In genomic region chr3:39407259-39407629, GRCh38 we compare ENCODE assay signal across 8 cellular contexts. TPM values are rescaled to one million over a fixed set of nuclear protein-coding genes. Genes with fewer than 3 reads are reported as not detected.
DNase-seq lines count a peak whose midpoint lies in the region; ATAC-seq and TF ChIP-seq lines count a peak whose summit lies in the region.

No MANE protein-coding gene starts in this region.

- DNase-seq in GM12864 (ENCODE audit: low read depth), result no peak
- DNase-seq in T-helper 17 cell, result no peak
- no peak for DNase-seq in fibroblast of pulmonary artery (ENCODE audit: low read depth)
- DNase-seq in NCI-H1417 (lab: John Stamatoyannopoulos, UW), result no peak
- DNase-seq in activated CD8-positive, alpha-beta memory T cell treated with anti-CD3 and anti-CD28 coated beads for 24 hours, result no peak
- no peak for DNase-seq in NCI-H2196 treated with DMSO at 0.1 percent for 48 hours (lab: John Stamatoyannopoulos, UW; ENCODE audit: unreplicated experiment)

- peak overlapping the region; percentile 98 for H3K4me3 Mint-ChIP-seq in T-helper 17 cell

- no peak for TF ChIP-seq CTCF in GM12864 (IDR thresholded peaks at IDR 0.05; ENCODE audit: low read depth, low read length, missing control alignments)
- TF ChIP-seq CTCF in fibroblast of pulmonary artery (IDR thresholded peaks at IDR 0.05; ENCODE audit: low read length, missing control alignments), result no peak

- peak overlapping the region; percentile 76 for H3K9ac ChIP-seq in rectal smooth muscle tissue (ENCODE audit: low read length)

- H3K27ac ChIP-seq in rectal smooth muscle tissue (ENCODE audit: low read depth, low read length), result peak overlapping the region; percentile 73

- peak overlapping the region; percentile 98 for H3K27ac Mint-ChIP-seq in T-helper 17 cell

- no peaks in the 10 kb centered on the region for H3K9me3 ChIP-seq in T-helper 17 cell (ENCODE audit: control insufficient read depth, low read length, poor library complexity, severe bottlenecking)

- peaks cover 19% of the 10 kb centered on the region for H3K36me3 ChIP-seq in rectal smooth muscle tissue (ENCODE audit: control insufficient read depth, insufficient read depth, low read length)

- H3K36me3 Mint-ChIP-seq in T-helper 17 cell (ENCODE audit: low read depth), result peaks cover 9% of the 10 kb centered on the region

- ATAC-seq in T-helper 17 cell, result no peak
- ATAC-seq in HG03565 (IDR thresholded peaks at IDR 0.05; ENCODE audit: unreplicated experiment), result no peak

- H3K4me3 ChIP-seq in GM12864 (ENCODE audit: low read depth, low read length), result peak overlapping the region; percentile 97
- peak overlapping the region; percentile 78 for H3K4me3 ChIP-seq in fibroblast of pulmonary artery (replicated peaks; ENCODE audit: low read depth, low read length)
- H3K4me3 ChIP-seq in rectal smooth muscle tissue (ENCODE audit: low read length), result peak overlapping the region; percentile 99

- H3K4me1 Mint-ChIP-seq in T-helper 17 cell, result peaks cover 36% of the 10 kb centered on the region

- peaks cover 8% of the 10 kb centered on the region for H3K4me1 ChIP-seq in rectal smooth muscle tissue (ENCODE audit: control insufficient read depth, insufficient read depth, low read length)

- no peaks in the 10 kb centered on the region for H3K27me3 Mint-ChIP-seq in T-helper 17 cell

- H3K27me3 ChIP-seq in rectal smooth muscle tissue (ENCODE audit: control insufficient read depth, insufficient read depth, low read length), result no peaks in the 10 kb centered on the region

RNA-seq across cellular contexts. Expression of gene RPSA, which starts 0.7 kb away (rescaled TPM):
- total RNA-seq in T-helper 17 cell, result 1,000 to 10,000 TPM; 1,939 to 2,030 TPM

RNA-seq across cellular contexts. Expression of gene SLC25A38, which starts 24.1 kb away (rescaled TPM):
- total RNA-seq in T-helper 17 cell, result 10 to 100 TPM; 39.9 to 55.4 TPM
